2 cellular contexts compared by ENCODE assay signal in the genomic region with DNA sequence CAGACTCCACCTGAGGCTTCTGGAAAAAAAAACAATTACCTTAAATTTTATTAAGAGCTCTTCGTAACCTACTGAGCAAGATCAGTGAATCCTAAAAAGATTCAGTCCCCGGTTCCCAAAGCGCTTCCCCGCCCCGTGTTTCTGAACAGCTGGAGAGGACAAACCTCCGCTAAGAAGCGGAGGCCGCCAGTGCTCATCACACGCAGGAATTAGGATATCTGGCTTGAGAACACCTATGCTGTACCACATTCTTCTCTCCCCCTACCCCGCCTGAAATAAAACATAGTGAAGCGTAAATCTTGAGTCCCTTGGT.
TF ChIP-seq lines count a peak whose summit lies in the region.

No MANE protein-coding gene starts in this region.

TF ChIP-seq in A549, 52 proteins besides CTCF, POLR2A, EP300 and RAD21:
- no peak for TF ChIP-seq ESRRA (IDR thresholded peaks at IDR 0.05; ENCODE audit: borderline replicate concordance, low read length)
- no peak for TF ChIP-seq SREBF2 (IDR thresholded peaks at IDR 0.05)
- TF ChIP-seq CEBPB (IDR thresholded peaks at IDR 0.05), result no peak
- TF ChIP-seq HOXA7 (CRISPR knock-in tag; IDR thresholded peaks at IDR 0.05), result no peak
- TF ChIP-seq FOSL2 (IDR thresholded peaks at IDR 0.05), result no peak
- TF ChIP-seq FOSL2 (CRISPR knock-in tag; IDR thresholded peaks at IDR 0.05), result no peak

TF ChIP-seq in GM23338, 12 proteins besides CTCF, POLR2A, EP300 and RAD21:
- TF ChIP-seq, protein P1, sequence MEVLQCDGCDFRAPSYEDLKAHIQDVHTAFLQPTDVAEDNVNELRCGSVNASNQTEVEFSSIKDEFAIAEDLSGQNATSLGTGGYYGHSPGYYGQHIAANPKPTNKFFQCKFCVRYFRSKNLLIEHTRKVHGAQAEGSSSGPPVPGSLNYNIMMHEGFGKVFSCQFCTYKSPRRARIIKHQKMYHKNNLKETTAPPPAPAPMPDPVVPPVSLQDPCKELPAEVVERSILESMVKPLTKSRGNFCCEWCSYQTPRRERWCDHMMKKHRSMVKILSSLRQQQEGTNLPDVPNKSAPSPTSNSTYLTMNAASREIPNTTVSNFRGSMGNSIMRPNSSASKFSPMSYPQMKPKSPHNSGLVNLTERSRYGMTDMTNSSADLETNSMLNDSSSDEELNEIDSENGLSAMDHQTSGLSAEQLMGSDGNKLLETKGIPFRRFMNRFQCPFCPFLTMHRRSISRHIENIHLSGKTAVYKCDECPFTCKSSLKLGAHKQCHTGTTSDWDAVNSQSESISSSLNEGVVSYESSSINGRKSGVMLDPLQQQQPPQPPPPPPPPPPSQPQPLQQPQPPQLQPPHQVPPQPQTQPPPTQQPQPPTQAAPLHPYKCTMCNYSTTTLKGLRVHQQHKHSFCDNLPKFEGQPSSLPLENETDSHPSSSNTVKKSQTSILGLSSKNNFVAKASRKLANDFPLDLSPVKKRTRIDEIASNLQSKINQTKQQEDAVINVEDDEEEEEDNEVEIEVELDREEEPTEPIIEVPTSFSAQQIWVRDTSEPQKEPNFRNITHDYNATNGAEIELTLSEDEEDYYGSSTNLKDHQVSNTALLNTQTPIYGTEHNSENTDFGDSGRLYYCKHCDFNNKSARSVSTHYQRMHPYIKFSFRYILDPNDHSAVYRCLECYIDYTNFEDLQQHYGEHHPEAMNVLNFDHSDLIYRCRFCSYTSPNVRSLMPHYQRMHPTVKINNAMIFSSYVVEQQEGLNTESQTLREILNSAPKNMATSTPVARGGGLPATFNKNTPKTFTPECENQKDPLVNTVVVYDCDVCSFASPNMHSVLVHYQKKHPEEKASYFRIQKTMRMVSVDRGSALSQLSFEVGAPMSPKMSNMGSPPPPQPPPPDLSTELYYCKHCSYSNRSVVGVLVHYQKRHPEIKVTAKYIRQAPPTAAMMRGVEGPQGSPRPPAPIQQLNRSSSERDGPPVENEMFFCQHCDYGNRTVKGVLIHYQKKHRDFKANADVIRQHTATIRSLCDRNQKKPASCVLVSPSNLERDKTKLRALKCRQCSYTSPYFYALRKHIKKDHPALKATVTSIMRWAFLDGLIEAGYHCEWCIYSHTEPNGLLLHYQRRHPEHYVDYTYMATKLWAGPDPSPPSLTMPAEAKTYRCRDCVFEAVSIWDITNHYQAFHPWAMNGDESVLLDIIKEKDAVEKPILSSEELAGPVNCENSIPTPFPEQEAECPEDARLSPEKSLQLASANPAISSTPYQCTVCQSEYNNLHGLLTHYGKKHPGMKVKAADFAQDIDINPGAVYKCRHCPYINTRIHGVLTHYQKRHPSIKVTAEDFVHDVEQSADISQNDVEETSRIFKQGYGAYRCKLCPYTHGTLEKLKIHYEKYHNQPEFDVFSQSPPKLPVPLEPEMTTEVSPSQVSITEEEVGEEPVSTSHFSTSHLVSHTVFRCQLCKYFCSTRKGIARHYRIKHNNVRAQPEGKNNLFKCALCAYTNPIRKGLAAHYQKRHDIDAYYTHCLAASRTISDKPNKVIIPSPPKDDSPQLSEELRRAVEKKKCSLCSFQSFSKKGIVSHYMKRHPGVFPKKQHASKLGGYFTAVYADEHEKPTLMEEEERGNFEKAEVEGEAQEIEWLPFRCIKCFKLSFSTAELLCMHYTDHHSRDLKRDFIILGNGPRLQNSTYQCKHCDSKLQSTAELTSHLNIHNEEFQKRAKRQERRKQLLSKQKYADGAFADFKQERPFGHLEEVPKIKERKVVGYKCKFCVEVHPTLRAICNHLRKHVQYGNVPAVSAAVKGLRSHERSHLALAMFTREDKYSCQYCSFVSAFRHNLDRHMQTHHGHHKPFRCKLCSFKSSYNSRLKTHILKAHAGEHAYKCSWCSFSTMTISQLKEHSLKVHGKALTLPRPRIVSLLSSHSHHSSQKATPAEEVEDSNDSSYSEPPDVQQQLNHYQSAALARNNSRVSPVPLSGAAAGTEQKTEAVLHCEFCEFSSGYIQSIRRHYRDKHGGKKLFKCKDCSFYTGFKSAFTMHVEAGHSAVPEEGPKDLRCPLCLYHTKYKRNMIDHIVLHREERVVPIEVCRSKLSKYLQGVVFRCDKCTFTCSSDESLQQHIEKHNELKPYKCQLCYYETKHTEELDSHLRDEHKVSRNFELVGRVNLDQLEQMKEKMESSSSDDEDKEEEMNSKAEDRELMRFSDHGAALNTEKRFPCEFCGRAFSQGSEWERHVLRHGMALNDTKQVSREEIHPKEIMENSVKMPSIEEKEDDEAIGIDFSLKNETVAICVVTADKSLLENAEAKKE (CRISPR knock-in tag; IDR thresholded peaks at IDR 0.05), result no peak
- TF ChIP-seq POLR2AphosphoS5 (IDR thresholded peaks at IDR 0.05; ENCODE audit: low read depth), result no peak
- TF ChIP-seq, protein P2, sequence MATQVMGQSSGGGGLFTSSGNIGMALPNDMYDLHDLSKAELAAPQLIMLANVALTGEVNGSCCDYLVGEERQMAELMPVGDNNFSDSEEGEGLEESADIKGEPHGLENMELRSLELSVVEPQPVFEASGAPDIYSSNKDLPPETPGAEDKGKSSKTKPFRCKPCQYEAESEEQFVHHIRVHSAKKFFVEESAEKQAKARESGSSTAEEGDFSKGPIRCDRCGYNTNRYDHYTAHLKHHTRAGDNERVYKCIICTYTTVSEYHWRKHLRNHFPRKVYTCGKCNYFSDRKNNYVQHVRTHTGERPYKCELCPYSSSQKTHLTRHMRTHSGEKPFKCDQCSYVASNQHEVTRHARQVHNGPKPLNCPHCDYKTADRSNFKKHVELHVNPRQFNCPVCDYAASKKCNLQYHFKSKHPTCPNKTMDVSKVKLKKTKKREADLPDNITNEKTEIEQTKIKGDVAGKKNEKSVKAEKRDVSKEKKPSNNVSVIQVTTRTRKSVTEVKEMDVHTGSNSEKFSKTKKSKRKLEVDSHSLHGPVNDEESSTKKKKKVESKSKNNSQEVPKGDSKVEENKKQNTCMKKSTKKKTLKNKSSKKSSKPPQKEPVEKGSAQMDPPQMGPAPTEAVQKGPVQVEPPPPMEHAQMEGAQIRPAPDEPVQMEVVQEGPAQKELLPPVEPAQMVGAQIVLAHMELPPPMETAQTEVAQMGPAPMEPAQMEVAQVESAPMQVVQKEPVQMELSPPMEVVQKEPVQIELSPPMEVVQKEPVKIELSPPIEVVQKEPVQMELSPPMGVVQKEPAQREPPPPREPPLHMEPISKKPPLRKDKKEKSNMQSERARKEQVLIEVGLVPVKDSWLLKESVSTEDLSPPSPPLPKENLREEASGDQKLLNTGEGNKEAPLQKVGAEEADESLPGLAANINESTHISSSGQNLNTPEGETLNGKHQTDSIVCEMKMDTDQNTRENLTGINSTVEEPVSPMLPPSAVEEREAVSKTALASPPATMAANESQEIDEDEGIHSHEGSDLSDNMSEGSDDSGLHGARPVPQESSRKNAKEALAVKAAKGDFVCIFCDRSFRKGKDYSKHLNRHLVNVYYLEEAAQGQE (IDR thresholded peaks at IDR 0.05; ENCODE audit: unreplicated experiment), result no peak
- TF ChIP-seq, protein P3, sequence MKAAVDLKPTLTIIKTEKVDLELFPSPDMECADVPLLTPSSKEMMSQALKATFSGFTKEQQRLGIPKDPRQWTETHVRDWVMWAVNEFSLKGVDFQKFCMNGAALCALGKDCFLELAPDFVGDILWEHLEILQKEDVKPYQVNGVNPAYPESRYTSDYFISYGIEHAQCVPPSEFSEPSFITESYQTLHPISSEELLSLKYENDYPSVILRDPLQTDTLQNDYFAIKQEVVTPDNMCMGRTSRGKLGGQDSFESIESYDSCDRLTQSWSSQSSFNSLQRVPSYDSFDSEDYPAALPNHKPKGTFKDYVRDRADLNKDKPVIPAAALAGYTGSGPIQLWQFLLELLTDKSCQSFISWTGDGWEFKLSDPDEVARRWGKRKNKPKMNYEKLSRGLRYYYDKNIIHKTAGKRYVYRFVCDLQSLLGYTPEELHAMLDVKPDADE (IDR thresholded peaks at IDR 0.05), result no peak
- TF ChIP-seq CREB1 (CRISPR knock-in tag; IDR thresholded peaks at IDR 0.05; ENCODE audit: low read depth), result no peak
- TF ChIP-seq NANOG (IDR thresholded peaks at IDR 0.05; ENCODE audit: borderline replicate concordance), result no peak
- TF ChIP-seq EZH2phosphoT487 (IDR thresholded peaks at IDR 0.05; ENCODE audit: unreplicated experiment), result no peak
- no peak for TF ChIP-seq ZNF114 (CRISPR knock-in tag; IDR thresholded peaks at IDR 0.05)
- TF ChIP-seq JUNB (IDR thresholded peaks at IDR 0.05; ENCODE audit: unreplicated experiment), result no peak
- no peak for TF ChIP-seq ZNF331 (CRISPR knock-in tag; IDR thresholded peaks at IDR 0.05; ENCODE audit: low read depth)
- no peak for TF ChIP-seq EZH2 (IDR thresholded peaks at IDR 0.05; ENCODE audit: low read depth, unreplicated experiment)
